In the genomic region with DNA sequence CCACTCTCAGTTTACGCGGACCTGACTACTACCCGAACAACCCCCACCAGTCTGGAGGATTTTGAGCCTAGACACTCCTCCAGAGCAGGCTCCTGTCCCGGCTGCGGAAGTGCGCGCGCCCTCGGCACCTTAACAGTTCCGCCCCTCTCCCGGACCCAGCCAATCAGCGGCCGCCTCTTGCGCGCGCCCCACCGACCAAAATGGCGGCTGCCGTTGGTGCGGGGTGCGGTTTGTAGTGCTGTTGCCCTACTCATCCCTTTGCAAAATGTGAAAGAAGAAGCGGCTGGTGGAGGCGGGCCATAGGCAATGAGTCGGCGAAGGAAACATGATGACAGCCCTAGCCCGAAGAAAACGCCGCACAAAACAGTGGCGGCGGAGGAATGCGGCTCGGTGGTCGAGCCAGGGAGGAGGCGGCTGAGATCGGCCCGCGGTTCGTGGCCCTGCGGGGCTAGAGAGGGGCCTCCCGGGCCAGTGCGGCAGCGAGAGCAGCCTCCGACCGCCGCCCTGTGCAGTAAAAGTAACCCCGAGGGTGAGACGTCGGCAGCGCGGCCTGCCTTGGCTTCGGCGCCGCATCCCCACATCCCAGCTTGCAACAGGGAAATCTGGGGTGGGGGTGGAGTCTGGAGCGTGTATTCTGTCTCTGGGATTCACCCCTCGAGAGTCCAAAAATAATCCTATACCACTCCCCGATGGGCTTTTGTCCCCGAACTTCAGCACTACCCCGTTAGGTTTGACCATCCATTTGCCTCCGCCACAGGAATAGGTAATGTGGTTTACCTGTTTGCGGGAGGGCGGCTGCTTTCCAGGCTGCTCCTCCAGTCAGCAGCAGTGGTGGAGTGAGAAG, we compare ENCODE assay signal across 8 cellular contexts. TPM values are rescaled to one million over a fixed set of nuclear protein-coding genes. Genes with fewer than 3 reads are reported as not detected.
A peak's percentile ranks its signal among the peaks of the same experiment; 100 is the strongest.
DNase-seq lines count a peak whose midpoint lies in the region; ATAC-seq, FAIRE-seq and TF ChIP-seq lines count a peak whose summit lies in the region.

TSS of gene ETAA1 (plus strand) at position 191 of the 844 bp plus-strand sequence. CDS start at position 307, 116 bp downstream.

- FAIRE-seq in A549 (lab: Jason Lieb, UNC) (no peak), bronchial epithelial cell (lab: Jason Lieb, UNC) (no peak)

- no peak for TF ChIP-seq EP300 in A549 (IDR thresholded peaks at IDR 0.05)

- TF ChIP-seq POLR2A in A549 (IDR thresholded peaks at IDR 0.05; ENCODE audit: low read length) = peak; percentile 86

- TF ChIP-seq CTCF in A549 (IDR thresholded peaks at IDR 0.05) (no peak), WI38 (IDR thresholded peaks at IDR 0.05; ENCODE audit: low read depth, low read length) (no peak), bronchial epithelial cell (IDR thresholded peaks at IDR 0.05; ENCODE audit: insufficient read depth, low read length, severe bottlenecking) (no peak)

- H3K4me1 ChIP-seq in A549 (peaks cover 59% of the 10 kb centered on the region), iPS-20b (ENCODE audit: insufficient read depth, low read length) (0 out of 2 replicates have a peak, but pooled peaks cover 3% of the 10 kb centered on the region)

- ATAC-seq in A549 (peak; percentile 96 to 99), GM18867 (IDR thresholded peaks at IDR 0.05; ENCODE audit: unreplicated experiment) (peak; percentile 99), HG03103 (IDR thresholded peaks at IDR 0.05; ENCODE audit: low read depth, unreplicated experiment) (peak; percentile 100)

- POLR2A ChIA-PET in A549 (lab: Yijun Ruan, JAX) = interaction anchor here (0.6 to 1.1 kb wide), 2 partner anchors 14 to 164 kb away, joined by 3 to 4 read pairs; no protein-coding TSS in a partner anchor

- H3K36me3 ChIP-seq in bronchial epithelial cell (ENCODE audit: control insufficient read depth, insufficient read depth, low read length) = no peaks in the 10 kb centered on the region
- peaks cover 26% of the 10 kb centered on the region for H3K36me3 ChIP-seq in iPS-20b (ENCODE audit: insufficient read depth, low read depth, low read length)

- H3K4me2 ChIP-seq in A549 = peak within 1 kb of the TSS; percentile 90

- TF ChIP-seq RAD21 in A549 (conservative IDR thresholded peaks at IDR 0.05 in 1 of 2, IDR thresholded peaks at IDR 0.05 in 1 of 2) = no peak

- CTCF ChIA-PET in A549 (lab: Yijun Ruan, JAX) = interaction anchor here (1.0 kb wide), 1 partner anchor 74 kb away, joined by 3 read pairs; no protein-coding TSS in a partner anchor

- H3K27ac ChIP-seq in A549 (peak within 1 kb of the TSS; percentile 93 to 99), iPS-20b (ENCODE audit: low read length) (peak within 1 kb of the TSS; percentile 78), skin epidermis (peak within 1 kb of the TSS; percentile 85 to 99 (median 96))

- WGBS in A549 (ENCODE audit: missing lambda C conversion rate) = under 1% methylated on average over 55 of the region's 61 CpGs

- peak within 1 kb of the TSS; percentile 97 for H3K9ac ChIP-seq in iPS-20b (ENCODE audit: low read depth, low read length)

- H3K27me3 ChIP-seq in bronchial epithelial cell (ENCODE audit: control insufficient read depth, insufficient read depth, low read length) (no peaks in the 10 kb centered on the region), iPS-20b (ENCODE audit: insufficient read depth, low read length) (no peaks in the 10 kb centered on the region)

- H3K9me3 ChIP-seq in A549 (no peaks in the 10 kb centered on the region), iPS-20b (ENCODE audit: insufficient read depth, low read depth, low read length) (no peaks in the 10 kb centered on the region)

- H3K4me3 ChIP-seq in A549 = peak within 1 kb of the TSS; percentile 72
- peak within 1 kb of the TSS; percentile 74 for H3K4me3 ChIP-seq in WI38 (ENCODE audit: low read depth, low read length)
- peak within 1 kb of the TSS; percentile 92 for H3K4me3 ChIP-seq in bronchial epithelial cell (ENCODE audit: low read depth, low read length)
- H3K4me3 ChIP-seq in iPS-20b (ENCODE audit: low read length) = peak within 1 kb of the TSS; percentile 98
- peak within 1 kb of the TSS; percentile 60 to 98 (median 87) for H3K4me3 ChIP-seq in skin epidermis

- DNase-seq in A549 (ENCODE audit: low read depth in 1 of 2, low spot score in 1 of 2) = peak; percentile 94 to 95
- DNase-seq in NCI-H2196 treated with DMSO at 0.1 percent for 48 hours (lab: John Stamatoyannopoulos, UW; ENCODE audit: unreplicated experiment) = peak; percentile 50
- DNase-seq in bronchial epithelial cell (ENCODE audit: low read depth) = peak; percentile 68

TF ChIP-seq in A549, 52 proteins besides CTCF, POLR2A, EP300 and RAD21:
- peak; percentile 86 for TF ChIP-seq KDM5A (IDR thresholded peaks at IDR 0.05)
- no peak for TF ChIP-seq EHMT2 (IDR thresholded peaks at IDR 0.05; ENCODE audit: low read depth)
- TF ChIP-seq, protein P1, sequence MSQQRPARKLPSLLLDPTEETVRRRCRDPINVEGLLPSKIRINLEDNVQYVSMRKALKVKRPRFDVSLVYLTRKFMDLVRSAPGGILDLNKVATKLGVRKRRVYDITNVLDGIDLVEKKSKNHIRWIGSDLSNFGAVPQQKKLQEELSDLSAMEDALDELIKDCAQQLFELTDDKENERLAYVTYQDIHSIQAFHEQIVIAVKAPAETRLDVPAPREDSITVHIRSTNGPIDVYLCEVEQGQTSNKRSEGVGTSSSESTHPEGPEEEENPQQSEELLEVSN (IDR thresholded peaks at IDR 0.05; ENCODE audit: borderline replicate concordance, low read depth) = 0 out of 2 replicates have a peak, but pooled peaks have one; percentile 37
- TF ChIP-seq MAFK (IDR thresholded peaks at IDR 0.05; ENCODE audit: partially characterized antibody) = no peak
- TF ChIP-seq JUN (IDR thresholded peaks at IDR 0.05) = peak; percentile 83 to 84
- TF ChIP-seq RCOR1 (IDR thresholded peaks at IDR 0.05; ENCODE audit: low read depth, low read length) = no peak
- TF ChIP-seq HES2 (IDR thresholded peaks at IDR 0.05) = no peak
- TF ChIP-seq HOXA7 (CRISPR knock-in tag; IDR thresholded peaks at IDR 0.05) = no peak
- TF ChIP-seq RFX5 (IDR thresholded peaks at IDR 0.05) = peak; percentile 55; the same call in 1 of the 2 replicates
- TF ChIP-seq MAX (IDR thresholded peaks at IDR 0.05) = 0 out of 2 replicates have a peak, but pooled peaks have one; percentile 9
- TF ChIP-seq PHF8 (IDR thresholded peaks at IDR 0.05; ENCODE audit: borderline replicate concordance, low read depth) = peak; percentile 84; the same call in 1 of the 2 replicates
- peak; percentile 17; the same call in 1 of the 2 replicates for TF ChIP-seq GATA3 (IDR thresholded peaks at IDR 0.05; ENCODE audit: borderline replicate concordance)
- TF ChIP-seq FOXS1 (CRISPR knock-in tag; IDR thresholded peaks at IDR 0.05) = no peak
- no peak for TF ChIP-seq RARB (CRISPR knock-in tag; IDR thresholded peaks at IDR 0.05)
- TF ChIP-seq SMC3 (IDR thresholded peaks at IDR 0.05) = no peak
- no peak for TF ChIP-seq POLR2AphosphoS2 (conservative IDR thresholded peaks at IDR 0.05; ENCODE audit: low read length)
- no peak for TF ChIP-seq TFCP2L1 (CRISPR knock-in tag; IDR thresholded peaks at IDR 0.05)
- TF ChIP-seq ZFP36 (IDR thresholded peaks at IDR 0.05; ENCODE audit: borderline replicate concordance, partially characterized antibody) = no peak
- TF ChIP-seq USF2 (IDR thresholded peaks at IDR 0.05) = no peak
- TF ChIP-seq, protein P2, sequence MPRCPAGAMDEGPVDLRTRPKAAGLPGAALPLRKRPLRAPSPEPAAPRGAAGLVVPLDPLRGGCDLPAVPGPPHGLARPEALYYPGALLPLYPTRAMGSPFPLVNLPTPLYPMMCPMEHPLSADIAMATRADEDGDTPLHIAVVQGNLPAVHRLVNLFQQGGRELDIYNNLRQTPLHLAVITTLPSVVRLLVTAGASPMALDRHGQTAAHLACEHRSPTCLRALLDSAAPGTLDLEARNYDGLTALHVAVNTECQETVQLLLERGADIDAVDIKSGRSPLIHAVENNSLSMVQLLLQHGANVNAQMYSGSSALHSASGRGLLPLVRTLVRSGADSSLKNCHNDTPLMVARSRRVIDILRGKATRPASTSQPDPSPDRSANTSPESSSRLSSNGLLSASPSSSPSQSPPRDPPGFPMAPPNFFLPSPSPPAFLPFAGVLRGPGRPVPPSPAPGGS (IDR thresholded peaks at IDR 0.05) = peak; percentile 86
- TF ChIP-seq NFE2L2 (conservative IDR thresholded peaks at IDR 0.05; ENCODE audit: low read length) = no peak
TF ChIP-seq in A549: peak in this region for 8.

RNA-seq across cellular contexts. Expression of gene ETAA1, which starts in this region (rescaled TPM):
- polyA plus RNA-seq in A549 (2011; rRNA removed) = 19.3 and 28.1 TPM in 2 replicates
- polyA plus RNA-seq in A549 (2012; cell fraction: cytosol; rRNA removed) = 4.2 and 4.4 TPM in 2 replicates
- 2.5 and 3.7 TPM in 2 replicates for polyA plus RNA-seq in A549 (2012; cell fraction: nucleus; rRNA removed)
- 11.9 to 14.5 TPM (median 13.0 TPM) in 3 replicates for polyA plus RNA-seq in A549 (2017; fragmentation: RNase III; extraction: RNeasy Plus Mini Kit Qiagen cat#74134 plus additional on column Dnase treatment)
- polyA minus RNA-seq in A549 (2011; rRNA and poly(A)+ RNA removed) = 4.7 and 5.9 TPM in 2 replicates
- 16.8 and 18.3 TPM in 2 replicates for total RNA-seq in bronchial epithelial cell

Comparison
In these comparisons a context has a peak if more than half of its experiments do, and no peak if none do; other contexts are left out.
1. Peak in every context shown above with its lines: DNase-seq, ATAC-seq, H3K4me3 ChIP-seq and H3K27ac ChIP-seq.